Comparison of ENCODE assay signal across 3 cellular contexts in the genomic region with DNA sequence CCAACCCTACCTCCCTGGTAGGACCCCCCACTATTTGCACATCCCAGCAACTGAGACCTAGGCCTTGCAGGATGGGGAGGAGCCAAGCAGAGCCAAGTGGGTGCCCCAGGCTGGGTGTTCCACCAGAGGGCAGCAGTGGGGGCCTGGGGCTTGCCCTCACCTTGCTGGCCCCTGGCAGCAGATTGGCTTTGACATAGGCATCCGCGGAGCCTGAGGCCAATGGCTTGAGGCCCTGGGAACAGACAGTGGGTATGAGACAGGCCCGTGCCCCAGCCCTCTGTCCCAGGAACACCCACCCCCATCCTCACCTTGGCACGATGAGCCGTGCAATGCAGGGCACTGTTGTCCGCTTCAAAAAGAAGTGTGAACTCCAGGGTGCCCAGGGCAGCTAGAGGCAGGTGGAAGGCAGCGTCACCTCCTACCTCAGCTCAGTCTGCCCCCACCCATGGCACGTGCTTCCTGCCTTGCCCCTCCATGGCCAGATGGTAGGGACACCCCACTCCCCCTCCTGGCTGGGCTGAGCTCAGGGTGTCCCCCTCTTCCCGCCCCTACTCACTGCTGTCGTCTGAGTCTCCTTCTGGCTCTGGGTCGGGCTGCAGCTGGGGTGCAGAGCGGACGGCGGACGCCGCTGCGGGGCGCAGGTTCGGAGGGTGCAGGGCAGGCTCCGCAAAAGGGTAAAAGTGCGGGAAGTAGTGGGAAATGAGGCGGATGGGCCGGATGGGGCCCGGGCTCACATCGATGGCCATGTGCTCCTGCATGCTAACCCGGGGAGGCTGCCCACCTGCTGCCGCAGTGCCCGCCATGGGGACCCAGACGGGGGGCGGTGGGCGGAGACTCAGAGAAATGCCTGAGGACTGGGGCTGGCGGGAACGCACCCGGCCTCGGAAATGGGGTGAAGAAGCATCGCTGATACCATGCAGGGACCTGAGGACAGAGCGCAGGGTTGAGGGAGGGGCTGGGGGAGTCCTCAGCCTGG.
TF ChIP-seq lines count a peak whose summit lies in the region.

No MANE protein-coding gene starts in this region.

TF ChIP-seq in HEK293, 187 proteins besides CTCF, POLR2A, EP300 and RAD21:
- TF ChIP-seq ZNF664 (tag by site-specific recombination; IDR thresholded peaks at IDR 0.05) (no peak), KLF1 (tag by site-specific recombination; IDR thresholded peaks at IDR 0.05) (no peak), ZNF248 (tag by site-specific recombination; IDR thresholded peaks at IDR 0.05) (no peak), GLIS2 (tag by site-specific recombination; IDR thresholded peaks at IDR 0.05) (peak; percentile 29; the same call in 1 of the 2 replicates), ZNF169 (tag by site-specific recombination; IDR thresholded peaks at IDR 0.05) (no peak)
- TF ChIP-seq, protein P1, sequence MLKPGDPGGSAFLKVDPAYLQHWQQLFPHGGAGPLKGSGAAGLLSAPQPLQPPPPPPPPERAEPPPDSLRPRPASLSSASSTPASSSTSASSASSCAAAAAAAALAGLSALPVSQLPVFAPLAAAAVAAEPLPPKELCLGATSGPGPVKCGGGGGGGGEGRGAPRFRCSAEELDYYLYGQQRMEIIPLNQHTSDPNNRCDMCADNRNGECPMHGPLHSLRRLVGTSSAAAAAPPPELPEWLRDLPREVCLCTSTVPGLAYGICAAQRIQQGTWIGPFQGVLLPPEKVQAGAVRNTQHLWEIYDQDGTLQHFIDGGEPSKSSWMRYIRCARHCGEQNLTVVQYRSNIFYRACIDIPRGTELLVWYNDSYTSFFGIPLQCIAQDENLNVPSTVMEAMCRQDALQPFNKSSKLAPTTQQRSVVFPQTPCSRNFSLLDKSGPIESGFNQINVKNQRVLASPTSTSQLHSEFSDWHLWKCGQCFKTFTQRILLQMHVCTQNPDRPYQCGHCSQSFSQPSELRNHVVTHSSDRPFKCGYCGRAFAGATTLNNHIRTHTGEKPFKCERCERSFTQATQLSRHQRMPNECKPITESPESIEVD (tag by site-specific recombination; IDR thresholded peaks at IDR 0.05): no peak

TF ChIP-seq in SK-N-SH treated with all-trans-retinoic acid at 6 μM for 48 hours, 23 proteins besides CTCF, POLR2A, EP300 and RAD21:
- TF ChIP-seq PPARA (CRISPR knock-in tag; IDR thresholded peaks at IDR 0.05; ENCODE audit: borderline replicate concordance) (no peak), ZNF8 (CRISPR knock-in tag; IDR thresholded peaks at IDR 0.05) (no peak), ESRRG (CRISPR knock-in tag; IDR thresholded peaks at IDR 0.05) (no peak), BACH2 (CRISPR knock-in tag; IDR thresholded peaks at IDR 0.05; ENCODE audit: borderline replicate concordance) (no peak), ZC3H10 (CRISPR knock-in tag; IDR thresholded peaks at IDR 0.05) (no peak), OSR1 (CRISPR knock-in tag; IDR thresholded peaks at IDR 0.05) (no peak), ZNF70 (CRISPR knock-in tag; IDR thresholded peaks at IDR 0.05) (no peak), TCF4 (CRISPR knock-in tag; IDR thresholded peaks at IDR 0.05; ENCODE audit: borderline replicate concordance) (no peak), TOX (CRISPR knock-in tag; IDR thresholded peaks at IDR 0.05; ENCODE audit: borderline replicate concordance) (no peak), ISL1 (CRISPR knock-in tag; IDR thresholded peaks at IDR 0.05) (no peak)
- TF ChIP-seq, protein P2, sequence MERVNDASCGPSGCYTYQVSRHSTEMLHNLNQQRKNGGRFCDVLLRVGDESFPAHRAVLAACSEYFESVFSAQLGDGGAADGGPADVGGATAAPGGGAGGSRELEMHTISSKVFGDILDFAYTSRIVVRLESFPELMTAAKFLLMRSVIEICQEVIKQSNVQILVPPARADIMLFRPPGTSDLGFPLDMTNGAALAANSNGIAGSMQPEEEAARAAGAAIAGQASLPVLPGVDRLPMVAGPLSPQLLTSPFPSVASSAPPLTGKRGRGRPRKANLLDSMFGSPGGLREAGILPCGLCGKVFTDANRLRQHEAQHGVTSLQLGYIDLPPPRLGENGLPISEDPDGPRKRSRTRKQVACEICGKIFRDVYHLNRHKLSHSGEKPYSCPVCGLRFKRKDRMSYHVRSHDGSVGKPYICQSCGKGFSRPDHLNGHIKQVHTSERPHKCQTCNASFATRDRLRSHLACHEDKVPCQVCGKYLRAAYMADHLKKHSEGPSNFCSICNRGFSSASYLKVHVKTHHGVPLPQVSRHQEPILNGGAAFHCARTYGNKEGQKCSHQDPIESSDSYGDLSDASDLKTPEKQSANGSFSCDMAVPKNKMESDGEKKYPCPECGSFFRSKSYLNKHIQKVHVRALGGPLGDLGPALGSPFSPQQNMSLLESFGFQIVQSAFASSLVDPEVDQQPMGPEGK (CRISPR knock-in tag; IDR thresholded peaks at IDR 0.05; ENCODE audit: borderline replicate concordance): no peak
- TF ChIP-seq, protein P3, sequence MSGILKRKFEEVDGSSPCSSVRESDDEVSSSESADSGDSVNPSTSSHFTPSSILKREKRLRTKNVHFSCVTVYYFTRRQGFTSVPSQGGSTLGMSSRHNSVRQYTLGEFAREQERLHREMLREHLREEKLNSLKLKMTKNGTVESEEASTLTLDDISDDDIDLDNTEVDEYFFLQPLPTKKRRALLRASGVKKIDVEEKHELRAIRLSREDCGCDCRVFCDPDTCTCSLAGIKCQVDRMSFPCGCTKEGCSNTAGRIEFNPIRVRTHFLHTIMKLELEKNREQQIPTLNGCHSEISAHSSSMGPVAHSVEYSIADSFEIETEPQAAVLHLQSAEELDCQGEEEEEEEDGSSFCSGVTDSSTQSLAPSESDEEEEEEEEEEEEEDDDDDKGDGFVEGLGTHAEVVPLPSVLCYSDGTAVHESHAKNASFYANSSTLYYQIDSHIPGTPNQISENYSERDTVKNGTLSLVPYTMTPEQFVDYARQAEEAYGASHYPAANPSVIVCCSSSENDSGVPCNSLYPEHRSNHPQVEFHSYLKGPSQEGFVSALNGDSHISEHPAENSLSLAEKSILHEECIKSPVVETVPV (CRISPR knock-in tag; IDR thresholded peaks at IDR 0.05): no peak

TF ChIP-seq in K562, 482 proteins besides CTCF, POLR2A, EP300 and RAD21 (continues in another document):
- TF ChIP-seq SP2 (IDR thresholded peaks at IDR 0.05; ENCODE audit: extremely low read depth, low read depth, low read length, poor library complexity, severe bottlenecking) (no peak), BMI1 (IDR thresholded peaks at IDR 0.05; ENCODE audit: low read length) (no peak), SMC3 (conservative IDR thresholded peaks at IDR 0.05; ENCODE audit: insufficient read depth, low read depth, low read length) (0 out of 2 replicates have a peak, but pooled peaks have one; percentile 14), BRF1 (IDR thresholded peaks at IDR 0.05; ENCODE audit: borderline replicate concordance, extremely low read depth, insufficient read length) (no peak), ZNF408 (CRISPR knock-in tag; IDR thresholded peaks at IDR 0.05; ENCODE audit: low read depth) (no peak), CBFA2T2 (conservative IDR thresholded peaks at IDR 0.05) (no peak), POU5F1 (IDR thresholded peaks at IDR 0.05; ENCODE audit: borderline replicate concordance, low read depth, low read length, partially characterized antibody) (no peak), NFIX (CRISPR knock-in tag; IDR thresholded peaks at IDR 0.05; ENCODE audit: low read depth) (no peak), CEBPG (CRISPR knock-in tag; IDR thresholded peaks at IDR 0.05) (no peak), CEBPG (tag; conservative IDR thresholded peaks at IDR 0.05 in 1 of 2, IDR thresholded peaks at IDR 0.05 in 1 of 2) (no peak), POLR2G (IDR thresholded peaks at IDR 0.05; ENCODE audit: low read depth, low read length) (peak; percentile 51), ZKSCAN1 (IDR thresholded peaks at IDR 0.05; ENCODE audit: low read depth, low read length) (no peak), GABPB2 (CRISPR knock-in tag; conservative IDR thresholded peaks at IDR 0.05) (no peak), STAT5A (IDR thresholded peaks at IDR 0.05; ENCODE audit: borderline replicate concordance, low read length) (no peak), PHF8 (IDR thresholded peaks at IDR 0.05; ENCODE audit: borderline replicate concordance, low read length) (no peak)
- TF ChIP-seq, protein P4, sequence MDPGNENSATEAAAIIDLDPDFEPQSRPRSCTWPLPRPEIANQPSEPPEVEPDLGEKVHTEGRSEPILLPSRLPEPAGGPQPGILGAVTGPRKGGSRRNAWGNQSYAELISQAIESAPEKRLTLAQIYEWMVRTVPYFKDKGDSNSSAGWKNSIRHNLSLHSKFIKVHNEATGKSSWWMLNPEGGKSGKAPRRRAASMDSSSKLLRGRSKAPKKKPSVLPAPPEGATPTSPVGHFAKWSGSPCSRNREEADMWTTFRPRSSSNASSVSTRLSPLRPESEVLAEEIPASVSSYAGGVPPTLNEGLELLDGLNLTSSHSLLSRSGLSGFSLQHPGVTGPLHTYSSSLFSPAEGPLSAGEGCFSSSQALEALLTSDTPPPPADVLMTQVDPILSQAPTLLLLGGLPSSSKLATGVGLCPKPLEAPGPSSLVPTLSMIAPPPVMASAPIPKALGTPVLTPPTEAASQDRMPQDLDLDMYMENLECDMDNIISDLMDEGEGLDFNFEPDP (CRISPR knock-in tag; IDR thresholded peaks at IDR 0.05): no peak
- TF ChIP-seq, protein P5, sequence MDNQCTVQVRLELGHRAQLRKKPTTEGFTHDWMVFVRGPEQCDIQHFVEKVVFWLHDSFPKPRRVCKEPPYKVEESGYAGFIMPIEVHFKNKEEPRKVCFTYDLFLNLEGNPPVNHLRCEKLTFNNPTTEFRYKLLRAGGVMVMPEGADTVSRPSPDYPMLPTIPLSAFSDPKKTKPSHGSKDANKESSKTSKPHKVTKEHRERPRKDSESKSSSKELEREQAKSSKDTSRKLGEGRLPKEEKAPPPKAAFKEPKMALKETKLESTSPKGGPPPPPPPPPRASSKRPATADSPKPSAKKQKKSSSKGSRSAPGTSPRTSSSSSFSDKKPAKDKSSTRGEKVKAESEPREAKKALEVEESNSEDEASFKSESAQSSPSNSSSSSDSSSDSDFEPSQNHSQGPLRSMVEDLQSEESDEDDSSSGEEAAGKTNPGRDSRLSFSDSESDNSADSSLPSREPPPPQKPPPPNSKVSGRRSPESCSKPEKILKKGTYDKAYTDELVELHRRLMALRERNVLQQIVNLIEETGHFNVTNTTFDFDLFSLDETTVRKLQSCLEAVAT (IDR thresholded peaks at IDR 0.05): no peak
- TF ChIP-seq, protein P6, sequence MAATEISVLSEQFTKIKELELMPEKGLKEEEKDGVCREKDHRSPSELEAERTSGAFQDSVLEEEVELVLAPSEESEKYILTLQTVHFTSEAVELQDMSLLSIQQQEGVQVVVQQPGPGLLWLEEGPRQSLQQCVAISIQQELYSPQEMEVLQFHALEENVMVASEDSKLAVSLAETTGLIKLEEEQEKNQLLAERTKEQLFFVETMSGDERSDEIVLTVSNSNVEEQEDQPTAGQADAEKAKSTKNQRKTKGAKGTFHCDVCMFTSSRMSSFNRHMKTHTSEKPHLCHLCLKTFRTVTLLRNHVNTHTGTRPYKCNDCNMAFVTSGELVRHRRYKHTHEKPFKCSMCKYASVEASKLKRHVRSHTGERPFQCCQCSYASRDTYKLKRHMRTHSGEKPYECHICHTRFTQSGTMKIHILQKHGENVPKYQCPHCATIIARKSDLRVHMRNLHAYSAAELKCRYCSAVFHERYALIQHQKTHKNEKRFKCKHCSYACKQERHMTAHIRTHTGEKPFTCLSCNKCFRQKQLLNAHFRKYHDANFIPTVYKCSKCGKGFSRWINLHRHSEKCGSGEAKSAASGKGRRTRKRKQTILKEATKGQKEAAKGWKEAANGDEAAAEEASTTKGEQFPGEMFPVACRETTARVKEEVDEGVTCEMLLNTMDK (IDR thresholded peaks at IDR 0.05; ENCODE audit: borderline replicate concordance, insufficient read depth, low read depth, low read length, poor library complexity, severe bottlenecking): no peak
- TF ChIP-seq, protein P7, sequence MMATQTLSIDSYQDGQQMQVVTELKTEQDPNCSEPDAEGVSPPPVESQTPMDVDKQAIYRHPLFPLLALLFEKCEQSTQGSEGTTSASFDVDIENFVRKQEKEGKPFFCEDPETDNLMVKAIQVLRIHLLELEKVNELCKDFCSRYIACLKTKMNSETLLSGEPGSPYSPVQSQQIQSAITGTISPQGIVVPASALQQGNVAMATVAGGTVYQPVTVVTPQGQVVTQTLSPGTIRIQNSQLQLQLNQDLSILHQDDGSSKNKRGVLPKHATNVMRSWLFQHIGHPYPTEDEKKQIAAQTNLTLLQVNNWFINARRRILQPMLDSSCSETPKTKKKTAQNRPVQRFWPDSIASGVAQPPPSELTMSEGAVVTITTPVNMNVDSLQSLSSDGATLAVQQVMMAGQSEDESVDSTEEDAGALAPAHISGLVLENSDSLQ (IDR thresholded peaks at IDR 0.05): no peak
- TF ChIP-seq, protein P8, sequence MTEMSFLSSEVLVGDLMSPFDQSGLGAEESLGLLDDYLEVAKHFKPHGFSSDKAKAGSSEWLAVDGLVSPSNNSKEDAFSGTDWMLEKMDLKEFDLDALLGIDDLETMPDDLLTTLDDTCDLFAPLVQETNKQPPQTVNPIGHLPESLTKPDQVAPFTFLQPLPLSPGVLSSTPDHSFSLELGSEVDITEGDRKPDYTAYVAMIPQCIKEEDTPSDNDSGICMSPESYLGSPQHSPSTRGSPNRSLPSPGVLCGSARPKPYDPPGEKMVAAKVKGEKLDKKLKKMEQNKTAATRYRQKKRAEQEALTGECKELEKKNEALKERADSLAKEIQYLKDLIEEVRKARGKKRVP (CRISPR knock-in tag; IDR thresholded peaks at IDR 0.05): no peak
- TF ChIP-seq, protein P9, sequence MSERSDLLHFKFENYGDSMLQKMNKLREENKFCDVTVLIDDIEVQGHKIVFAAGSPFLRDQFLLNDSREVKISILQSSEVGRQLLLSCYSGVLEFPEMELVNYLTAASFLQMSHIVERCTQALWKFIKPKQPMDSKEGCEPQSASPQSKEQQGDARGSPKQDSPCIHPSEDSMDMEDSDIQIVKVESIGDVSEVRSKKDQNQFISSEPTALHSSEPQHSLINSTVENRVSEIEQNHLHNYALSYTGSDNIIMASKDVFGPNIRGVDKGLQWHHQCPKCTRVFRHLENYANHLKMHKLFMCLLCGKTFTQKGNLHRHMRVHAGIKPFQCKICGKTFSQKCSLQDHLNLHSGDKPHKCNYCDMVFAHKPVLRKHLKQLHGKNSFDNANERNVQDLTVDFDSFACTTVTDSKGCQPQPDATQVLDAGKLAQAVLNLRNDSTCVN (CRISPR knock-in tag; IDR thresholded peaks at IDR 0.05): no peak
- TF ChIP-seq, protein P10, sequence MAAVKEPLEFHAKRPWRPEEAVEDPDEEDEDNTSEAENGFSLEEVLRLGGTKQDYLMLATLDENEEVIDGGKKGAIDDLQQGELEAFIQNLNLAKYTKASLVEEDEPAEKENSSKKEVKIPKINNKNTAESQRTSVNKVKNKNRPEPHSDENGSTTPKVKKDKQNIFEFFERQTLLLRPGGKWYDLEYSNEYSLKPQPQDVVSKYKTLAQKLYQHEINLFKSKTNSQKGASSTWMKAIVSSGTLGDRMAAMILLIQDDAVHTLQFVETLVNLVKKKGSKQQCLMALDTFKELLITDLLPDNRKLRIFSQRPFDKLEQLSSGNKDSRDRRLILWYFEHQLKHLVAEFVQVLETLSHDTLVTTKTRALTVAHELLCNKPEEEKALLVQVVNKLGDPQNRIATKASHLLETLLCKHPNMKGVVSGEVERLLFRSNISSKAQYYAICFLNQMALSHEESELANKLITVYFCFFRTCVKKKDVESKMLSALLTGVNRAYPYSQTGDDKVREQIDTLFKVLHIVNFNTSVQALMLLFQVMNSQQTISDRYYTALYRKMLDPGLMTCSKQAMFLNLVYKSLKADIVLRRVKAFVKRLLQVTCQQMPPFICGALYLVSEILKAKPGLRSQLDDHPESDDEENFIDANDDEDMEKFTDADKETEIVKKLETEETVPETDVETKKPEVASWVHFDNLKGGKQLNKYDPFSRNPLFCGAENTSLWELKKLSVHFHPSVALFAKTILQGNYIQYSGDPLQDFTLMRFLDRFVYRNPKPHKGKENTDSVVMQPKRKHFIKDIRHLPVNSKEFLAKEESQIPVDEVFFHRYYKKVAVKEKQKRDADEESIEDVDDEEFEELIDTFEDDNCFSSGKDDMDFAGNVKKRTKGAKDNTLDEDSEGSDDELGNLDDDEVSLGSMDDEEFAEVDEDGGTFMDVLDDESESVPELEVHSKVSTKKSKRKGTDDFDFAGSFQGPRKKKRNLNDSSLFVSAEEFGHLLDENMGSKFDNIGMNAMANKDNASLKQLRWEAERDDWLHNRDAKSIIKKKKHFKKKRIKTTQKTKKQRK (IDR thresholded peaks at IDR 0.05; ENCODE audit: borderline replicate concordance, low read depth, low read length): no peak
